ENCODE assay signal across 17 cellular contexts in genomic region chr4:26490111-26490979, GRCh38. TPM values are rescaled to one million over a fixed set of nuclear protein-coding genes. Genes with fewer than 3 reads are reported as not detected.
A peak's percentile ranks its signal among the peaks of the same experiment; 100 is the strongest.
DNase-seq lines count a peak whose midpoint lies in the region; ATAC-seq and TF ChIP-seq lines count a peak whose summit lies in the region.
"Had no signal": no experiment of that assay in that cellular context is flagged by ENCODE, and none has a peak within 500 bp of the region (broad histone marks: within the 10 kb centered on the region; RNA-seq: fewer than 3 reads in every experiment).

A gene with protein sequence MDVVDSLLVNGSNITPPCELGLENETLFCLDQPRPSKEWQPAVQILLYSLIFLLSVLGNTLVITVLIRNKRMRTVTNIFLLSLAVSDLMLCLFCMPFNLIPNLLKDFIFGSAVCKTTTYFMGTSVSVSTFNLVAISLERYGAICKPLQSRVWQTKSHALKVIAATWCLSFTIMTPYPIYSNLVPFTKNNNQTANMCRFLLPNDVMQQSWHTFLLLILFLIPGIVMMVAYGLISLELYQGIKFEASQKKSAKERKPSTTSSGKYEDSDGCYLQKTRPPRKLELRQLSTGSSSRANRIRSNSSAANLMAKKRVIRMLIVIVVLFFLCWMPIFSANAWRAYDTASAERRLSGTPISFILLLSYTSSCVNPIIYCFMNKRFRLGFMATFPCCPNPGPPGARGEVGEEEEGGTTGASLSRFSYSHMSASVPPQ (minus strand): TSS chr4:26490484. CDS start chr4:26490267, 217 bp downstream.

- no peak within 1 kb of the TSS for H3K9ac ChIP-seq in parathyroid adenoma
- H3K9ac ChIP-seq: GM23248 had no signal

- no peaks in the 10 kb centered on the region for H3K9me3 ChIP-seq in parathyroid adenoma (ENCODE audit: control insufficient read depth, low read length)
- H3K9me3 ChIP-seq: neutrophil, vagina had no signal

- H3K27me3 ChIP-seq in parathyroid adenoma (ENCODE audit: control insufficient read depth, insufficient read depth, low read length): no peaks in the 10 kb centered on the region
- H3K27me3 ChIP-seq: vagina had no signal

- no peak within 1 kb of the TSS for H3K27ac ChIP-seq in parathyroid adenoma
- H3K27ac ChIP-seq: GM23248, neutrophil, vagina had no signal

- TF ChIP-seq CTCF in cardiac fibroblast (IDR thresholded peaks at IDR 0.05; ENCODE audit: low read depth, low read length): no peak
- TF ChIP-seq CTCF in parathyroid adenoma (IDR thresholded peaks at IDR 0.05): no peak

- H2AFZ ChIP-seq in parathyroid adenoma: no peak within 1 kb of the TSS
- H2AFZ ChIP-seq: GM23248 had no signal

- peak within 1 kb of the TSS; percentile 4 to 11 for H3K4me3 ChIP-seq in cardiac fibroblast (replicated peaks in 1 of 2; ENCODE audit: low read depth in 2 of 2, low read length in 2 of 2)
- H3K4me3 ChIP-seq in parathyroid adenoma (ENCODE audit: low read depth, low read length): no peak within 1 kb of the TSS
- H3K4me3 ChIP-seq: GM23248, vagina had no signal

- no peaks in the 10 kb centered on the region for H3K4me1 ChIP-seq in parathyroid adenoma
- H3K4me1 ChIP-seq: vagina had no signal

- peak within 1 kb of the TSS; percentile 14 for H3K4me2 ChIP-seq in parathyroid adenoma (ENCODE audit: low read length)

- H3K79me2 ChIP-seq in parathyroid adenoma: no peaks in the 10 kb centered on the region

- no peaks in the 10 kb centered on the region for H3K36me3 ChIP-seq in parathyroid adenoma (ENCODE audit: control insufficient read depth, insufficient read depth, low read length)
- H3K36me3 ChIP-seq: neutrophil, vagina had no signal

- ATAC-seq in GM18502 (IDR thresholded peaks at IDR 0.05; ENCODE audit: poor library complexity, unreplicated experiment): no peak
- ATAC-seq: stimulated activated naive B cell treated with anti-CD40 and anti-IgM and Interleukin-4, amounts not matched to agents 10 μg/mL and 1 μg/mL and 100 μg/mL, for 72 hours had no signal

- peak; percentile 50 for DNase-seq in M059J (ENCODE audit: low read depth)
- DNase-seq in NCI-H2081 (lab: John Stamatoyannopoulos, UW): peak; percentile 78 to 93
- peak in 1 of 2 donors; percentile 8 for DNase-seq in cardiac fibroblast (ENCODE audit: low read depth in 2 of 2)
- no peak for DNase-seq in NCI-H226
- no peak for DNase-seq in activated CD4-positive, CD25-positive, alpha-beta regulatory T cell treated with anti-CD3 and anti-CD28 coated beads, Interleukin-2, amount 50 U/mL, for 72 hours
- DNase-seq in activated CD4-positive, alpha-beta T cell treated with anti-CD3 and anti-CD28 coated beads for 4 hours: no peak
- DNase-seq: activated CD4-positive, alpha-beta T cell treated with anti-CD3 and anti-CD28 coated beads for 1 hour; activated CD8-positive, alpha-beta memory T cell treated with anti-CD3 and anti-CD28 coated beads, Interleukin-2, amount 50 U/mL, for 48 hours; GM23248; small intestine; stimulated activated naive B cell treated with anti-CD40 and anti-IgM and Interleukin-4, amounts not matched to agents 10 μg/mL and 1 μg/mL and 100 μg/mL, for 72 hours had no signal

RNA-seq across cellular contexts. Expression of the gene that starts here (rescaled TPM):
- total RNA-seq in M059J (2014; rRNA removed; shearing (Covaris generic)): 26.1 and 35.7 TPM in 2 replicates
- total RNA-seq: cardiac septum, GM23248, mesenteric fat pad had no signal

Comparison
In these comparisons a context has a peak if more than half of its experiments do, and no peak if none do; other contexts are left out.
1. DNase-seq: peak in M059J (single experiment) and NCI-H2081 (2 of 2); none in NCI-H226 (single experiment), activated CD4-positive, CD25-positive, alpha-beta regulatory T cell treated with anti-CD3 and anti-CD28 coated beads, Interleukin-2, amount 50 U/mL, for 72 hours (single experiment) and activated CD4-positive, alpha-beta T cell treated with anti-CD3 and anti-CD28 coated beads for 4 hours (0 of 2).